ENCODE assay signal across 8 cellular contexts in genomic region chr6:3179945-3180344, GRCh38. TPM values are rescaled to one million over a fixed set of nuclear protein-coding genes. Genes with fewer than 3 reads are reported as not detected.
DNase-seq lines count a peak whose midpoint lies in the region; ATAC-seq, FAIRE-seq and TF ChIP-seq lines count a peak whose summit lies in the region.
"Not testable (repeated sequence)": the region's sequence is repeated elsewhere in the genome, so short reads cannot be mapped to it uniquely, and the experiment has no call there.

No MANE protein-coding gene starts in this region.

- H3K9me3 ChIP-seq in DND-41 (ENCODE audit: insufficient read depth, low read length, severe bottlenecking); NT2/D1 (ENCODE audit: insufficient read depth, low read length); right lobe of liver; osteoblast (ENCODE audit: low read depth, low read length); thoracic aorta: not testable (repeated sequence)

- not testable (repeated sequence) for H3K79me2 ChIP-seq in DND-41 (ENCODE audit: insufficient read depth, low read length); osteoblast (ENCODE audit: insufficient read depth, low read length)

- H3K36me3 Mint-ChIP-seq in activated T-cell treated with anti-CD3 and anti-CD28 coated beads, Interleukin-2, amount 50 U/mL, for 4 hours (ENCODE audit: insufficient read depth) = not testable (repeated sequence)

- H2AFZ ChIP-seq in DND-41 (ENCODE audit: low read depth, low read length); osteoblast (ENCODE audit: low read length): not testable (repeated sequence)

- H3K27me3 Mint-ChIP-seq in activated T-cell treated with anti-CD3 and anti-CD28 coated beads, Interleukin-2, amount 50 U/mL, for 4 hours (ENCODE audit: low read depth) = not testable (repeated sequence)

- intact Hi-C loops in right lobe of liver (cut with DNase I) = not testable (repeated sequence)

- not testable (repeated sequence) for H3K27ac ChIP-seq in DND-41 (ENCODE audit: low read length); right lobe of liver; osteoblast (ENCODE audit: low read depth, low read length); thoracic aorta

- H3K4me3 Mint-ChIP-seq in activated T-cell treated with anti-CD3 and anti-CD28 coated beads, Interleukin-2, amount 50 U/mL, for 4 hours = peak overlapping the region; percentile 64

- TF ChIP-seq CTCF in DND-41 (IDR thresholded peaks at IDR 0.05; ENCODE audit: borderline replicate concordance, extremely low read depth, low read length, poor library complexity, severe bottlenecking); bronchial epithelial cell (IDR thresholded peaks at IDR 0.05; ENCODE audit: insufficient read depth, low read length, severe bottlenecking); fibroblast of villous mesenchyme (IDR thresholded peaks at IDR 0.05; ENCODE audit: insufficient read depth, low read depth, low read length); right lobe of liver (IDR thresholded peaks at IDR 0.05); osteoblast (IDR thresholded peaks at IDR 0.05; ENCODE audit: extremely low read depth, low read depth, low read length); thoracic aorta (IDR thresholded peaks at IDR 0.05): not testable (repeated sequence)

- not testable (repeated sequence) for DNase-seq in DND-41; NT2/D1 (ENCODE audit: low read depth, low spot score); activated T-cell treated with anti-CD3 and anti-CD28 coated beads, Interleukin-2, amount 50 U/mL, for 4 hours; bronchial epithelial cell (ENCODE audit: low read depth); fibroblast of villous mesenchyme (ENCODE audit: low read depth); right lobe of liver; osteoblast (ENCODE audit: insufficient read length, low spot score, missing footprints); thoracic aorta (ENCODE audit: low spot score)

- H3K9ac ChIP-seq in DND-41 (ENCODE audit: low read depth, low read length) = not testable (repeated sequence)
- H3K9ac ChIP-seq in NT2/D1 (ENCODE audit: insufficient read length, low read depth) = peak overlapping the region; percentile 50

- H3K36me3 ChIP-seq in DND-41 (ENCODE audit: insufficient read depth, low read length); NT2/D1 (ENCODE audit: insufficient read depth, insufficient read length, low read length); bronchial epithelial cell (ENCODE audit: control insufficient read depth, insufficient read depth, low read length); right lobe of liver; osteoblast (ENCODE audit: insufficient read depth, low read length); thoracic aorta: not testable (repeated sequence)

- 80% methylated on average over 1 of the region's 8 CpGs for WGBS in right lobe of liver (ENCODE audit: insufficient coverage, low coverage, low lambda C conversion rate, missing lambda C conversion rate)

- not testable (repeated sequence) for H3K4me2 ChIP-seq in DND-41 (ENCODE audit: insufficient read depth, low read length); osteoblast (ENCODE audit: insufficient read depth, low read length)

- H3K4me1 ChIP-seq in DND-41 (ENCODE audit: insufficient read depth, low read length); NT2/D1 (ENCODE audit: insufficient read depth, insufficient read length); right lobe of liver; osteoblast (ENCODE audit: insufficient read depth, low read length); thoracic aorta (ENCODE audit: control insufficient read depth in 1 of 2, low read depth in 2 of 2): not testable (repeated sequence)

- TF ChIP-seq POLR2A in right lobe of liver (IDR thresholded peaks at IDR 0.05) = not testable (repeated sequence)

- H4K20me1 ChIP-seq in DND-41 (ENCODE audit: insufficient read depth, low read length); osteoblast (ENCODE audit: insufficient read depth, low read length): not testable (repeated sequence)

- not testable (repeated sequence) for H3K9me3 Mint-ChIP-seq in activated T-cell treated with anti-CD3 and anti-CD28 coated beads, Interleukin-2, amount 50 U/mL, for 4 hours

- not testable (repeated sequence) for FAIRE-seq in bronchial epithelial cell (lab: Jason Lieb, UNC)

- not testable (repeated sequence) for H3K4me1 Mint-ChIP-seq in activated T-cell treated with anti-CD3 and anti-CD28 coated beads, Interleukin-2, amount 50 U/mL, for 4 hours (ENCODE audit: low read depth)

- H3K27me3 ChIP-seq in DND-41 (ENCODE audit: insufficient read depth, low read length, poor library complexity); NT2/D1 (ENCODE audit: insufficient read depth, insufficient read length); bronchial epithelial cell (ENCODE audit: control insufficient read depth, insufficient read depth, low read length); right lobe of liver; thoracic aorta (replicated peaks; ENCODE audit: insufficient read depth): not testable (repeated sequence)
- peaks cover 12% of the 10 kb centered on the region for H3K27me3 ChIP-seq in osteoblast (ENCODE audit: insufficient read depth, low read length)

- not testable (repeated sequence) for H3K4me3 ChIP-seq in DND-41 (ENCODE audit: low read depth in 1 of 2, low read length in 2 of 2); right lobe of liver
- H3K4me3 ChIP-seq in NT2/D1 (ENCODE audit: insufficient read length, low read depth) (peak overlapping the region; percentile 28), bronchial epithelial cell (ENCODE audit: low read depth, low read length) (peak overlapping the region; percentile 14), fibroblast of villous mesenchyme (ENCODE audit: low read depth, low read length) (peak overlapping the region; percentile 35), osteoblast (ENCODE audit: insufficient read depth, low read length) (peak overlapping the region; percentile 42), thoracic aorta (peak overlapping the region; percentile 52)

- ATAC-seq in DND-41 (ENCODE audit: insufficient read depth, low read depth) (peak; percentile 56; the same call in 2 of the 3 replicates), right lobe of liver (peak; percentile 61 to 83 (median 62))
- not testable (repeated sequence) for ATAC-seq in activated T-cell treated with anti-CD3 and anti-CD28 coated beads, Interleukin-2, amount 50 U/mL, for 4 hours; thoracic aorta (ENCODE audit: insufficient number of reproducible peaks, low FRiP score, low read depth)

RNA-seq across cellular contexts. Expression of gene TUBB2A, which starts 22.6 kb away (rescaled TPM):
- total RNA-seq in activated T-cell treated with anti-CD3 and anti-CD28 coated beads, Interleukin-2, amount 50 U/mL, for 4 hours = 1 to 10 TPM; 5.4 to 7.7 (median 7.1) TPM
- total RNA-seq in bronchial epithelial cell (25.3 and 106 TPM in 2 replicates), fibroblast of villous mesenchyme (81.5 and 90.7 TPM in 2 replicates), right lobe of liver (100 to 1,000 TPM in 2 of 6 experiments, 10 to 100 TPM in 4; 32.8 to 136 (median 83.8) TPM), osteoblast (44.5 and 49.5 TPM in 2 replicates), thoracic aorta (10 to 100 TPM; 30.8 to 70.4 TPM)

RNA-seq across cellular contexts. Expression of gene TUBB2B, which starts 47.5 kb away (rescaled TPM):
- under 1 TPM; 0.42 to 0.73 (median 0.61) TPM for total RNA-seq in activated T-cell treated with anti-CD3 and anti-CD28 coated beads, Interleukin-2, amount 50 U/mL, for 4 hours
- total RNA-seq in bronchial epithelial cell = under 0.01 and 2.2 TPM in 2 replicates
- total RNA-seq in fibroblast of villous mesenchyme = 4.8 and 5.2 TPM in 2 replicates
- 1 to 10 TPM; 1.0 to 3.9 (median 2.5) TPM for total RNA-seq in right lobe of liver
- 5.6 and 9.0 TPM in 2 replicates for total RNA-seq in osteoblast
- 1 to 10 TPM; 1.8 to 3.2 TPM for total RNA-seq in thoracic aorta
